Comparison of ENCODE assay signal across 6 cellular contexts in genomic region chr11:434999-435740, GRCh38. TPM values are rescaled to one million over a fixed set of nuclear protein-coding genes. Genes with fewer than 3 reads are reported as not detected.
"Had no signal": no experiment of that assay in that cellular context is flagged by ENCODE, and none has a peak within 500 bp of the region (broad histone marks: within the 10 kb centered on the region; RNA-seq: fewer than 3 reads in every experiment).

No MANE protein-coding gene starts in this region.

RNA-seq across cellular contexts. Expression of gene ANO9, which starts 6.6 kb away (rescaled TPM):
- total RNA-seq: HT1080, LHCN-M2, RPMI7951, SJSA1 had no signal

RNA-seq across cellular contexts. Expression of gene PKP3, which starts 41.2 kb away (rescaled TPM):
- total RNA-seq: OCI-LY7 had no signal
- polyA plus RNA-seq: IgD-negative memory B cell had no signal
